In genomic region chr17:27810211-27810901, GRCh38 we compare ENCODE assay signal across 9 cellular contexts. TPM values are rescaled to one million over a fixed set of nuclear protein-coding genes. Genes with fewer than 3 reads are reported as not detected.
A peak's percentile ranks its signal among the peaks of the same experiment; 100 is the strongest.
DNase-seq lines count a peak whose midpoint lies in the region; ATAC-seq and TF ChIP-seq lines count a peak whose summit lies in the region.
"Had no signal": no experiment of that assay in that cellular context is flagged by ENCODE, and none has a peak within 500 bp of the region (broad histone marks: within the 10 kb centered on the region; RNA-seq: fewer than 3 reads in every experiment).

No MANE protein-coding gene starts in this region.

- H3K36me3 ChIP-seq in mucosa of descending colon (ENCODE audit: low read depth) (no peaks in the 10 kb centered on the region), SJCRH30 (no peaks in the 10 kb centered on the region)
- H3K36me3 ChIP-seq: left ventricle myocardium inferior had no signal

- peaks cover 6% of the 10 kb centered on the region for H3K27me3 ChIP-seq in SJCRH30

- H3K27ac ChIP-seq in SJCRH30 = no peak overlapping the region
- H3K27ac ChIP-seq: left ventricle myocardium inferior had no signal

- TF ChIP-seq CTCF in mucosa of descending colon (IDR thresholded peaks at IDR 0.05) = no peak

- ATAC-seq in GM18498 (IDR thresholded peaks at IDR 0.05; ENCODE audit: unreplicated experiment) = peak; percentile 30
- peak; percentile 35 for ATAC-seq in GM19463 (IDR thresholded peaks at IDR 0.05; ENCODE audit: unreplicated experiment)
- ATAC-seq in mucosa of descending colon = peak; percentile 28
- ATAC-seq in HG03521 (IDR thresholded peaks at IDR 0.05; ENCODE audit: unreplicated experiment) = no peak

- DNase-seq in MV-4-11 (lab: John Stamatoyannopoulos, UW) = peak; percentile 54
- DNase-seq in mucosa of descending colon = no peak
- no peak for DNase-seq in SJCRH30
- DNase-seq in iPS-NIHi11 (ENCODE audit: low spot score) = no peak
- DNase-seq in DMS79 (lab: John Stamatoyannopoulos, UW) = no peak
- DNase-seq: left ventricle myocardium inferior had no signal

- intact Hi-C loops in mucosa of descending colon (cut with DNase I, micrococcal nuclease) = no loop called here

- H3K9me3 ChIP-seq in mucosa of descending colon (no peaks in the 10 kb centered on the region), SJCRH30 (replicated peaks) (no peaks in the 10 kb centered on the region)

- H3K4me1 ChIP-seq in mucosa of descending colon (ENCODE audit: low read depth) = peaks cover 34% of the 10 kb centered on the region
- H3K4me1 ChIP-seq in SJCRH30 = no peaks in the 10 kb centered on the region

- H3K4me3 ChIP-seq in mucosa of descending colon = no peak overlapping the region
- no peak overlapping the region for H3K4me3 ChIP-seq in SJCRH30
- H3K4me3 ChIP-seq: left ventricle myocardium inferior had no signal

RNA-seq across cellular contexts. Expression of gene NOS2, which starts 10.0 kb away (rescaled TPM):
- 10 to 100 TPM; 10.5 to 67.1 (median 11.0) TPM for total RNA-seq in mucosa of descending colon
- not detected in 2 replicates for total RNA-seq in SJCRH30 (2014; rRNA removed; shearing (Covaris generic))

Comparison
In these comparisons a context has a peak if more than half of its experiments do, and no peak if none do; other contexts are left out.
1. RNA of gene NOS2, which starts 10.0 kb away (total RNA-seq): 10.5 to 67.1 TPM in mucosa of descending colon; not detected in SJCRH30; every median in the first group is over 10 times any median in the second.